In the genomic region with DNA sequence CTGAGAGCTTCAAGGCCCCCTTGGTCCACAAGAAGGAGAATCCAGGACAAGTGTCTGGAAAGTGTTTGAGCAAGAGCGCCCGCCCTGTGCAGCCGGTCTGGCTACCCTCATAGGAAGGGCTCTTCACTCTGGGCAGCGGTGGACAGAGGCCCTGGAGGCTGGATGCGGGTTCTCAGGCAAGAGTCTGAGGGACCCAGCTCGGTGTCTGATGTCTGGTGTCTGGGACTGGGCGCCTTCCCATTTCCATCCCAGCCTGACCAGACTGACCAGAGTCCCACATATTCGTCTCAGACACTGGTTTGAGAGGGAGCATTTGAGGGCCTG, we compare ENCODE assay signal across 1 cellular context.
TF ChIP-seq lines count a peak whose summit lies in the region.

No MANE protein-coding gene starts in this region.

TF ChIP-seq in HepG2, 621 proteins besides CTCF, POLR2A, EP300 and RAD21:
- TF ChIP-seq CEBPB (IDR thresholded peaks at IDR 0.05; ENCODE audit: borderline replicate concordance, low read depth, low read length) (no peak), ZNF510 (CRISPR knock-in tag; IDR thresholded peaks at IDR 0.05; ENCODE audit: low read depth) (no peak), GFI1 (CRISPR knock-in tag; IDR thresholded peaks at IDR 0.05; ENCODE audit: borderline replicate concordance) (no peak), ZKSCAN8 (CRISPR knock-in tag; IDR thresholded peaks at IDR 0.05; ENCODE audit: borderline replicate concordance) (no peak), ZC3H13 (CRISPR knock-in tag; IDR thresholded peaks at IDR 0.05) (no peak), RBFOX2 (IDR thresholded peaks at IDR 0.05; ENCODE audit: low read depth, low read length) (no peak), TEAD3 (CRISPR knock-in tag; optimal IDR thresholded peaks at IDR 0.05; ENCODE audit: borderline replicate concordance) (no peak), TCF12 (IDR thresholded peaks at IDR 0.05) (no peak), TCF12 (CRISPR knock-in tag; IDR thresholded peaks at IDR 0.05) (no peak), ADNP (CRISPR knock-in tag; IDR thresholded peaks at IDR 0.05) (no peak), BRD4 (CRISPR knock-in tag; IDR thresholded peaks at IDR 0.05) (no peak), MIER3 (CRISPR knock-in tag; IDR thresholded peaks at IDR 0.05; ENCODE audit: borderline replicate concordance) (no peak), ZBTB21 (CRISPR knock-in tag; IDR thresholded peaks at IDR 0.05) (no peak), ZNF264 (CRISPR knock-in tag; IDR thresholded peaks at IDR 0.05) (no peak), ZNF780A (CRISPR knock-in tag; IDR thresholded peaks at IDR 0.05) (no peak), ZNF124 (CRISPR knock-in tag; IDR thresholded peaks at IDR 0.05) (no peak)
- TF ChIP-seq, protein P1, sequence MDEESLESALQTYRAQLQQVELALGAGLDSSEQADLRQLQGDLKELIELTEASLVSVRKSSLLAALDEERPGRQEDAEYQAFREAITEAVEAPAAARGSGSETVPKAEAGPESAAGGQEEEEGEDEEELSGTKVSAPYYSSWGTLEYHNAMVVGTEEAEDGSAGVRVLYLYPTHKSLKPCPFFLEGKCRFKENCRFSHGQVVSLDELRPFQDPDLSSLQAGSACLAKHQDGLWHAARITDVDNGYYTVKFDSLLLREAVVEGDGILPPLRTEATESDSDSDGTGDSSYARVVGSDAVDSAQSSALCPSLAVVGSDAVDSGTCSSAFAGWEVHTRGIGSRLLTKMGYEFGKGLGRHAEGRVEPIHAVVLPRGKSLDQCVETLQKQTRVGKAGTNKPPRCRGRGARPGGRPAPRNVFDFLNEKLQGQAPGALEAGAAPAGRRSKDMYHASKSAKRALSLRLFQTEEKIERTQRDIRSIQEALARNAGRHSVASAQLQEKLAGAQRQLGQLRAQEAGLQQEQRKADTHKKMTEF (CRISPR knock-in tag; IDR thresholded peaks at IDR 0.05), result no peak
